Comparison of ENCODE assay signal across 1 cellular context in genomic region chr5:92371171-92371888, GRCh38.
TF ChIP-seq lines count a peak whose summit lies in the region.

No MANE protein-coding gene starts in this region.

TF ChIP-seq in GM23338, 12 proteins besides CTCF, POLR2A, EP300 and RAD21 (continued from another document):
- TF ChIP-seq, protein P1, sequence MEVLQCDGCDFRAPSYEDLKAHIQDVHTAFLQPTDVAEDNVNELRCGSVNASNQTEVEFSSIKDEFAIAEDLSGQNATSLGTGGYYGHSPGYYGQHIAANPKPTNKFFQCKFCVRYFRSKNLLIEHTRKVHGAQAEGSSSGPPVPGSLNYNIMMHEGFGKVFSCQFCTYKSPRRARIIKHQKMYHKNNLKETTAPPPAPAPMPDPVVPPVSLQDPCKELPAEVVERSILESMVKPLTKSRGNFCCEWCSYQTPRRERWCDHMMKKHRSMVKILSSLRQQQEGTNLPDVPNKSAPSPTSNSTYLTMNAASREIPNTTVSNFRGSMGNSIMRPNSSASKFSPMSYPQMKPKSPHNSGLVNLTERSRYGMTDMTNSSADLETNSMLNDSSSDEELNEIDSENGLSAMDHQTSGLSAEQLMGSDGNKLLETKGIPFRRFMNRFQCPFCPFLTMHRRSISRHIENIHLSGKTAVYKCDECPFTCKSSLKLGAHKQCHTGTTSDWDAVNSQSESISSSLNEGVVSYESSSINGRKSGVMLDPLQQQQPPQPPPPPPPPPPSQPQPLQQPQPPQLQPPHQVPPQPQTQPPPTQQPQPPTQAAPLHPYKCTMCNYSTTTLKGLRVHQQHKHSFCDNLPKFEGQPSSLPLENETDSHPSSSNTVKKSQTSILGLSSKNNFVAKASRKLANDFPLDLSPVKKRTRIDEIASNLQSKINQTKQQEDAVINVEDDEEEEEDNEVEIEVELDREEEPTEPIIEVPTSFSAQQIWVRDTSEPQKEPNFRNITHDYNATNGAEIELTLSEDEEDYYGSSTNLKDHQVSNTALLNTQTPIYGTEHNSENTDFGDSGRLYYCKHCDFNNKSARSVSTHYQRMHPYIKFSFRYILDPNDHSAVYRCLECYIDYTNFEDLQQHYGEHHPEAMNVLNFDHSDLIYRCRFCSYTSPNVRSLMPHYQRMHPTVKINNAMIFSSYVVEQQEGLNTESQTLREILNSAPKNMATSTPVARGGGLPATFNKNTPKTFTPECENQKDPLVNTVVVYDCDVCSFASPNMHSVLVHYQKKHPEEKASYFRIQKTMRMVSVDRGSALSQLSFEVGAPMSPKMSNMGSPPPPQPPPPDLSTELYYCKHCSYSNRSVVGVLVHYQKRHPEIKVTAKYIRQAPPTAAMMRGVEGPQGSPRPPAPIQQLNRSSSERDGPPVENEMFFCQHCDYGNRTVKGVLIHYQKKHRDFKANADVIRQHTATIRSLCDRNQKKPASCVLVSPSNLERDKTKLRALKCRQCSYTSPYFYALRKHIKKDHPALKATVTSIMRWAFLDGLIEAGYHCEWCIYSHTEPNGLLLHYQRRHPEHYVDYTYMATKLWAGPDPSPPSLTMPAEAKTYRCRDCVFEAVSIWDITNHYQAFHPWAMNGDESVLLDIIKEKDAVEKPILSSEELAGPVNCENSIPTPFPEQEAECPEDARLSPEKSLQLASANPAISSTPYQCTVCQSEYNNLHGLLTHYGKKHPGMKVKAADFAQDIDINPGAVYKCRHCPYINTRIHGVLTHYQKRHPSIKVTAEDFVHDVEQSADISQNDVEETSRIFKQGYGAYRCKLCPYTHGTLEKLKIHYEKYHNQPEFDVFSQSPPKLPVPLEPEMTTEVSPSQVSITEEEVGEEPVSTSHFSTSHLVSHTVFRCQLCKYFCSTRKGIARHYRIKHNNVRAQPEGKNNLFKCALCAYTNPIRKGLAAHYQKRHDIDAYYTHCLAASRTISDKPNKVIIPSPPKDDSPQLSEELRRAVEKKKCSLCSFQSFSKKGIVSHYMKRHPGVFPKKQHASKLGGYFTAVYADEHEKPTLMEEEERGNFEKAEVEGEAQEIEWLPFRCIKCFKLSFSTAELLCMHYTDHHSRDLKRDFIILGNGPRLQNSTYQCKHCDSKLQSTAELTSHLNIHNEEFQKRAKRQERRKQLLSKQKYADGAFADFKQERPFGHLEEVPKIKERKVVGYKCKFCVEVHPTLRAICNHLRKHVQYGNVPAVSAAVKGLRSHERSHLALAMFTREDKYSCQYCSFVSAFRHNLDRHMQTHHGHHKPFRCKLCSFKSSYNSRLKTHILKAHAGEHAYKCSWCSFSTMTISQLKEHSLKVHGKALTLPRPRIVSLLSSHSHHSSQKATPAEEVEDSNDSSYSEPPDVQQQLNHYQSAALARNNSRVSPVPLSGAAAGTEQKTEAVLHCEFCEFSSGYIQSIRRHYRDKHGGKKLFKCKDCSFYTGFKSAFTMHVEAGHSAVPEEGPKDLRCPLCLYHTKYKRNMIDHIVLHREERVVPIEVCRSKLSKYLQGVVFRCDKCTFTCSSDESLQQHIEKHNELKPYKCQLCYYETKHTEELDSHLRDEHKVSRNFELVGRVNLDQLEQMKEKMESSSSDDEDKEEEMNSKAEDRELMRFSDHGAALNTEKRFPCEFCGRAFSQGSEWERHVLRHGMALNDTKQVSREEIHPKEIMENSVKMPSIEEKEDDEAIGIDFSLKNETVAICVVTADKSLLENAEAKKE (CRISPR knock-in tag; IDR thresholded peaks at IDR 0.05), result no peak
- TF ChIP-seq EZH2 (IDR thresholded peaks at IDR 0.05; ENCODE audit: low read depth, unreplicated experiment) (no peak), ZNF114 (CRISPR knock-in tag; IDR thresholded peaks at IDR 0.05) (no peak), POLR2AphosphoS5 (IDR thresholded peaks at IDR 0.05; ENCODE audit: low read depth) (no peak), REST (IDR thresholded peaks at IDR 0.05; ENCODE audit: unreplicated experiment) (no peak), EZH2phosphoT487 (IDR thresholded peaks at IDR 0.05; ENCODE audit: unreplicated experiment) (no peak), STAT1 (IDR thresholded peaks at IDR 0.05; ENCODE audit: unreplicated experiment) (no peak)
